In genomic region chr3:159667261-159667660, GRCh38 we compare ENCODE assay signal across 22 cellular contexts.
DNase-seq lines count a peak whose midpoint lies in the region; ATAC-seq and TF ChIP-seq lines count a peak whose summit lies in the region.
"Had no signal": no experiment of that assay in that cellular context is flagged by ENCODE, and none has a peak within 500 bp of the region (broad histone marks: within the 10 kb centered on the region; RNA-seq: fewer than 3 reads in every experiment).

No MANE protein-coding gene starts in this region.

- ATAC-seq in upper lobe of left lung (ENCODE audit: low FRiP score in 2 of 2): no peak
- ATAC-seq: A549 had no signal

- no peak overlapping the region for H3K4me2 ChIP-seq in mesenchymal stem cell (ENCODE audit: low read length, poor library complexity, severe bottlenecking)
- H3K4me2 ChIP-seq: A549, SK-N-SH had no signal

- DNase-seq in EH (ENCODE audit: low read depth) (peak; percentile 33), HT1080 (ENCODE audit: low read depth) (peak; percentile 47), astrocyte of the hippocampus (ENCODE audit: low read depth, low spot score) (peak; percentile 22), mesenchymal stem cell (no peak), WERI-Rb-1 (no peak), upper lobe of left lung (no peak), nucleus accumbens (lab: John Stamatoyannopoulos, UW) (no peak)
- DNase-seq in stimulated activated CD4-positive, alpha-beta T cell treated with anti-CD3 and anti-CD28 coated beads, Interleukin-12 subunit alpha, Interleukin-12 subunit beta, amount 100 ng/mL, for 4 hours: no peak
- DNase-seq: DMS79 treated with DMSO at 0.1 percent for 48 hours, GDM1, KBM-7, NCI-H1417 treated with DMSO at 0.1 percent for 48 hours, NCI-H1930, NCI-H226, NCI-H524, NCI-H82, OCI-M1, RPMI8226, SHP77 treated with DMSO at 0.1 percent for 48 hours, SK-N-SH had no signal

- H3K36me3 ChIP-seq in mesenchymal stem cell (ENCODE audit: control insufficient read depth in 1 of 2, insufficient read depth in 2 of 2, low read depth in 1 of 2, low read length in 2 of 2) (no peaks in the 10 kb centered on the region), WERI-Rb-1 (no peaks in the 10 kb centered on the region), upper lobe of left lung (no peaks in the 10 kb centered on the region)

- WGBS in mesenchymal stem cell: 91% methylated on average over 4 of the region's 4 CpGs
- WGBS in upper lobe of left lung, 2 donors: 79 to 87% methylated on average over 4 of the region's 4 CpGs

- H4K8ac ChIP-seq in mesenchymal stem cell (ENCODE audit: low read length): peak overlapping the region; percentile 67

- H3K9ac ChIP-seq in mesenchymal stem cell (ENCODE audit: low read length): no peak overlapping the region
- H3K9ac ChIP-seq: SK-N-SH had no signal

- no peak overlapping the region for H4K91ac ChIP-seq in mesenchymal stem cell (ENCODE audit: low read length)

- no peak overlapping the region for H3K18ac ChIP-seq in mesenchymal stem cell (ENCODE audit: low read depth in 1 of 2, low read length in 2 of 2)

- H2AFZ ChIP-seq in mesenchymal stem cell (ENCODE audit: low read depth, low read length): no peak overlapping the region

- no peak overlapping the region for H2BK5ac ChIP-seq in mesenchymal stem cell (ENCODE audit: low read depth, low read length, poor library complexity, severe bottlenecking)

- peaks cover 6% of the 10 kb centered on the region for H3K9me3 ChIP-seq in mesenchymal stem cell (ENCODE audit: control insufficient read depth, low read length)
- H3K9me3 ChIP-seq in WERI-Rb-1 (ENCODE audit: severe bottlenecking): peaks cover 3% of the 10 kb centered on the region
- H3K9me3 ChIP-seq in upper lobe of left lung: peaks cover 0 to 5% (median 0%) of the 10 kb centered on the region in 4 donors
- H3K9me3 ChIP-seq: SK-N-SH had no signal

- no peak for TF ChIP-seq POLR2A in upper lobe of left lung (IDR thresholded peaks at IDR 0.05)

- H3K4ac ChIP-seq in mesenchymal stem cell (ENCODE audit: low read depth in 1 of 2, low read length in 2 of 2): no peak overlapping the region

- H3K27me3 ChIP-seq in mesenchymal stem cell (ENCODE audit: control insufficient read depth in 1 of 2, insufficient read depth in 1 of 2, low read length in 2 of 2) (no peaks in the 10 kb centered on the region), WERI-Rb-1 (ENCODE audit: insufficient read depth, low read depth, severe bottlenecking) (peaks cover 4% of the 10 kb centered on the region), upper lobe of left lung (no peaks in the 10 kb centered on the region)

- H3K23ac ChIP-seq in mesenchymal stem cell (ENCODE audit: low read length in 2 of 2): no peak overlapping the region

- peaks cover 6% of the 10 kb centered on the region for H3K4me1 ChIP-seq in mesenchymal stem cell (ENCODE audit: control insufficient read depth, insufficient read depth, low read depth, low read length)
- H3K4me1 ChIP-seq in upper lobe of left lung: peaks cover 0 to 7% (median 0%) of the 10 kb centered on the region in 4 donors

- H3K4me3 ChIP-seq in mesenchymal stem cell (ENCODE audit: insufficient read depth in 1 of 2, low read depth in 1 of 2, low read length in 2 of 2) (no peak overlapping the region), WERI-Rb-1 (ENCODE audit: low read depth, low read length) (no peak overlapping the region), upper lobe of left lung (no peak overlapping the region)
- H3K4me3 ChIP-seq: A549 had no signal

- H3K27ac ChIP-seq in mesenchymal stem cell (ENCODE audit: low read length, poor library complexity, severe bottlenecking): no peak overlapping the region
- H3K27ac ChIP-seq in WERI-Rb-1: no peak overlapping the region
- no peak overlapping the region for H3K27ac ChIP-seq in upper lobe of left lung
- H3K27ac ChIP-seq: C4-2B had no signal

- H2BK12ac ChIP-seq in mesenchymal stem cell (ENCODE audit: low read length in 2 of 2): no peak overlapping the region

- H2AK5ac ChIP-seq in mesenchymal stem cell (ENCODE audit: low read length, severe bottlenecking): peak overlapping the region; percentile 16

- H3K14ac ChIP-seq in mesenchymal stem cell (ENCODE audit: low read length in 2 of 2): no peak overlapping the region

- H2BK15ac ChIP-seq in mesenchymal stem cell (ENCODE audit: low read depth, poor library complexity, severe bottlenecking): no peak overlapping the region

- no peaks in the 10 kb centered on the region for H3K79me1 ChIP-seq in mesenchymal stem cell (replicated peaks; ENCODE audit: low read length, poor library complexity, severe bottlenecking)

- TF ChIP-seq CTCF in WERI-Rb-1 (IDR thresholded peaks at IDR 0.05; ENCODE audit: low read depth, low read length) (no peak), upper lobe of left lung (IDR thresholded peaks at IDR 0.05) (no peak)

- no peak for TF ChIP-seq EP300 in upper lobe of left lung (IDR thresholded peaks at IDR 0.05)

- no peak overlapping the region for H2BK120ac ChIP-seq in mesenchymal stem cell (ENCODE audit: low read depth, low read length)

Comparison
In these comparisons a context has a peak if more than half of its experiments do, and no peak if none do; other contexts are left out.
1. DNase-seq: peak in EH (single experiment), HT1080 (single experiment) and astrocyte of the hippocampus (single experiment); none in mesenchymal stem cell (single experiment), WERI-Rb-1 (single experiment), stimulated activated CD4-positive, alpha-beta T cell treated with anti-CD3 and anti-CD28 coated beads, Interleukin-12 subunit alpha, Interleukin-12 subunit beta, amount 100 ng/mL, for 4 hours (single experiment), upper lobe of left lung (0 of 2) and nucleus accumbens (0 of 56).